ENCODE assay signal across 8 cellular contexts in the genomic region with DNA sequence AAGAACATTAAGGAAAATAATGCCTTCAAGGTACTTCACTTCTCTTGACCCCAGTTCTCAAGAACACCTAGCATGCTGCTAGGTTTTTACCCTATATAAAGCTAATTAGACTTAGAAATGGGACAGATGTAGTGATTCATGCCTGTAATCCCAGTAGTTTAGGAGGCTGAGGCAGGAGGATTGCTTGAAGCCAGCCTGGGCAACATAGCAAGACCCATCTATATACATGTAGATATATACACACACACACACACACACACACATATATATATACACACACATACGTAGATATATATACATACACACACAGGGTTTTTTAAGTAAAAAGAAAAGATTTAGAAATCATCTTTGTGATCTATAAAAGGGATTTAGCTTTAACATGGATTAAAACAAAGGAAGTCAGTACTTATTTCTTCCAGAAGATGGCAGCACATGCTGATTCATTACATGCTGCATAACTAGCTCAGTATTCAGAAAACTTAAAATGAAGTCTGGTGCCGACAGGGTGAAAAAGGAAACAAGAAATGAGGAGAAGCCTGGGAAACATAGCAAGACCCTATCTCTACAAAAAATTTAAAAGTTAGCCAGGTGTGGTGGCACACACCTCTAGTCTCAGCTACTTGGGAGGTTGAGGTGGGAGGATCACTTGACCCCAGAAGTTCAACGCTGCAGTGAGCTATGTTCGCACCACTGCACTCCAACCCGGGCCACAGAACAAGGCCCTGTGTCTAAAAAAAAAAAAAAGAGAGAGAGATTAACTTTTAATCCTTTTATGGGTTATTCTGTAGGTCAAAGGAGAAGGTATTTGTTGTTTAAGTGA. TPM values are rescaled to one million over a fixed set of nuclear protein-coding genes. Genes with fewer than 3 reads are reported as not detected.
DNase-seq lines count a peak whose midpoint lies in the region; ATAC-seq, FAIRE-seq and TF ChIP-seq lines count a peak whose summit lies in the region.

No MANE protein-coding gene starts in this region.

- H3K27me3 ChIP-seq in HL-60 (ENCODE audit: insufficient read depth, poor library complexity, severe bottlenecking) (no peaks in the 10 kb centered on the region), bronchial epithelial cell (ENCODE audit: control insufficient read depth, insufficient read depth, low read length) (no peaks in the 10 kb centered on the region), keratinocyte (ENCODE audit: control insufficient read depth, extremely low read depth, insufficient read depth, low read length) (no peaks in the 10 kb centered on the region)

- H3K4me1 ChIP-seq in OCI-LY7 (ENCODE audit: insufficient read depth, low read length, poor library complexity, severe bottlenecking) (no peaks in the 10 kb centered on the region), keratinocyte (ENCODE audit: control insufficient read depth, extremely low read depth, insufficient read depth, low read length) (no peaks in the 10 kb centered on the region)

- H3K9ac ChIP-seq in keratinocyte (ENCODE audit: control insufficient read depth, extremely low read depth, insufficient read depth, low read length), result no peak overlapping the region

- no TSS peak for BruUV-seq in OCI-LY7 (replicated peaks; lab: Mats Ljungman, UMichigan)

- CTCF ChIA-PET in OCI-LY7 (lab: Charles Lee; ENCODE audit: unreplicated experiment), result interaction anchor here (0.6 to 1.9 kb wide), 3 partner anchors 48 to 458 kb away, joined by 3 to 10 read pairs (median 5); no protein-coding TSS in a partner anchor

- H3K9me2 ChIP-seq in OCI-LY7 (ENCODE audit: insufficient read depth, low read length), result no peaks in the 10 kb centered on the region

- dilution Hi-C loops in keratinocyte (cut with MboI; ENCODE audit: extremely low pct_ligation_motif_present, low sequenced_read_pairs), result no loop called here

- no peak overlapping the region for H3K4me3 ChIP-seq in HL-60 (replicated peaks; ENCODE audit: insufficient read depth, low read length)
- H3K4me3 ChIP-seq in OCI-LY7 (ENCODE audit: low read depth, low read length, poor library complexity, severe bottlenecking), result no peak overlapping the region
- H3K4me3 ChIP-seq in bronchial epithelial cell (ENCODE audit: low read depth, low read length), result no peak overlapping the region
- H3K4me3 ChIP-seq in keratinocyte (ENCODE audit: control insufficient read depth in 2 of 3, extremely low read depth in 1 of 3, insufficient read depth in 2 of 3, low read depth in 1 of 3, low read length in 3 of 3), result no peak overlapping the region

- H3K27ac ChIP-seq in HL-60 (replicated peaks) (no peak overlapping the region), OCI-LY7 (ENCODE audit: low read depth, low read length, poor library complexity, severe bottlenecking) (no peak overlapping the region), keratinocyte (ENCODE audit: control insufficient read depth, insufficient read depth, low read length) (no peak overlapping the region)

- TF ChIP-seq CTCF in HL-60 (IDR thresholded peaks at IDR 0.05; ENCODE audit: insufficient read depth, low read length) (peak; percentile 27), OCI-LY7 (conservative IDR thresholded peaks at IDR 0.05; ENCODE audit: low read length) (peak; percentile 95), bronchial epithelial cell (IDR thresholded peaks at IDR 0.05; ENCODE audit: insufficient read depth, low read length, severe bottlenecking) (peak; percentile 54), keratinocyte (optimal IDR thresholded peaks at IDR 0.05 in 1 of 3, IDR thresholded peaks at IDR 0.05 in 1 of 3, conservative IDR thresholded peaks at IDR 0.05 in 1 of 3; ENCODE audit: extremely low read depth in 1 of 3, insufficient read depth in 2 of 3, low read length in 3 of 3) (peak in 2 of 3 experiments; percentile 51 to 66)

- POLR2A ChIA-PET in OCI-LY7 (lab: Charles Lee), result interaction anchor here (0.6 to 1.5 kb wide), 7 partner anchors 9 to 302 kb away, joined by 3 to 6 read pairs (median 4); no protein-coding TSS in a partner anchor

- no peaks in the 10 kb centered on the region for H3K79me2 ChIP-seq in OCI-LY7 (ENCODE audit: insufficient read depth, low read depth, low read length)
- H3K79me2 ChIP-seq in keratinocyte (ENCODE audit: control insufficient read depth, insufficient read depth, low read length), result no peaks in the 10 kb centered on the region

- no peaks in the 10 kb centered on the region for H3K9me3 ChIP-seq in OCI-LY7 (ENCODE audit: low read length)
- H3K9me3 ChIP-seq in keratinocyte (ENCODE audit: control insufficient read depth, low read depth, low read length), result no peaks in the 10 kb centered on the region

- H3K36me3 ChIP-seq in OCI-LY7 (ENCODE audit: insufficient read depth, low read length) (peaks cover 47% of the 10 kb centered on the region; the same call in 1 of the 2 replicates), bronchial epithelial cell (ENCODE audit: control insufficient read depth, insufficient read depth, low read length) (peaks cover 9% of the 10 kb centered on the region), keratinocyte (ENCODE audit: control insufficient read depth in 2 of 2, extremely low read depth in 1 of 2, insufficient read depth in 2 of 2, low read length in 2 of 2) (peaks cover 24 to 25% of the 10 kb centered on the region in 2 experiments)

- H3K9me1 ChIP-seq in keratinocyte (ENCODE audit: control insufficient read depth, extremely low read depth, insufficient read depth, low read length), result no peaks in the 10 kb centered on the region

- H4K20me1 ChIP-seq in OCI-LY7 (ENCODE audit: insufficient read depth, low read length) (no peaks in the 10 kb centered on the region), keratinocyte (ENCODE audit: control insufficient read depth, extremely low read depth, insufficient read depth, low read length) (no peaks in the 10 kb centered on the region)

- H3K4me2 ChIP-seq in OCI-LY7 (ENCODE audit: low read length) (no peak overlapping the region), keratinocyte (ENCODE audit: control insufficient read depth, extremely low read depth, insufficient read depth, low read depth, low read length) (no peak overlapping the region)

- H2AFZ ChIP-seq in OCI-LY7 (ENCODE audit: low read length) (0 out of 2 replicates have a peak overlapping the region, but pooled peaks have one; percentile 59), keratinocyte (ENCODE audit: control insufficient read depth, low read length) (peak overlapping the region; percentile 42)

- DNase-seq in DMS79 (lab: John Stamatoyannopoulos, UW), result peak; percentile 29
- DNase-seq in HL-60 (ENCODE audit: low read depth in 1 of 2, low spot score in 1 of 2), result peak; percentile 23 to 53
- DNase-seq in OCI-LY7 (ENCODE audit: low spot score), result peak; percentile 74
- peak; percentile 65 for DNase-seq in bronchial epithelial cell (ENCODE audit: low read depth)
- no peak for DNase-seq in keratinocyte (ENCODE audit: low read depth, low spot score)
- peak; percentile 90 for DNase-seq in superior temporal gyrus (ENCODE audit: extremely low spot score)

- FAIRE-seq in bronchial epithelial cell (lab: Jason Lieb, UNC), result no peak
- FAIRE-seq in keratinocyte (lab: Jason Lieb, UNC), result peak; percentile 67

- no peak for TF ChIP-seq POLR2A in GM18505 (IDR thresholded peaks at IDR 0.05; ENCODE audit: borderline replicate concordance, extremely low read depth, insufficient read depth, insufficient read length)

- no peak for ATAC-seq in HG03432 (IDR thresholded peaks at IDR 0.05; ENCODE audit: unreplicated experiment)
- no peak for ATAC-seq in GM18505 (IDR thresholded peaks at IDR 0.05; ENCODE audit: unreplicated experiment)

- intact Hi-C loops in OCI-LY7 (cut with micrococcal nuclease; ENCODE audit: unreplicated experiment), result loop anchor here (1.0 to 10.0 kb wide), 2 partner anchors 222 to 315 kb away; no protein-coding TSS in a partner anchor

RNA-seq across cellular contexts. Expression of gene RBX1, which starts 28.5 kb away (rescaled TPM):
- 77.3 and 83.6 TPM in 2 replicates for total RNA-seq in OCI-LY7 (2014; rRNA removed; shearing (Covaris generic))
- total RNA-seq in OCI-LY7 (2022), result 78.9 and 86.9 TPM in 2 replicates
- 35.8 and 45.7 TPM in 2 replicates for total RNA-seq in bronchial epithelial cell
- 81.5 to 143 TPM (median 104 TPM) in 3 replicates for polyA plus RNA-seq in keratinocyte
- polyA plus RNA-seq in keratinocyte (2011; ENCODE audit: low read depth), result 14.6 TPM
- 56.8 and 91.0 TPM in 2 replicates for polyA plus RNA-seq in keratinocyte (2011; cell fraction: cytosol; rRNA removed)
- 35.3 and 43.8 TPM in 2 replicates for polyA plus RNA-seq in keratinocyte (2011; cell fraction: nucleus; rRNA removed)
- polyA plus RNA-seq in keratinocyte (2012; ENCODE audit: low replicate concordance), result 66.1 and 88.2 TPM in 2 replicates
- 17.2 to 29.0 TPM (median 22.5 TPM) in 3 replicates for polyA minus RNA-seq in keratinocyte
- 22.1 TPM for polyA minus RNA-seq in keratinocyte (2011; cell fraction: cytosol; rRNA and poly(A)+ RNA removed)
- polyA minus RNA-seq in keratinocyte (2011; cell fraction: nucleus; rRNA and poly(A)+ RNA removed), result 6.0 and 11.0 TPM in 2 replicates

Comparison
In these comparisons a context has a peak if more than half of its experiments do, and no peak if none do; other contexts are left out.
1. CTCF ChIP-seq: peak in every context shown above with its lines; median percentile 95 in OCI-LY7; 58 in keratinocyte; 54 in bronchial epithelial cell; 27 in HL-60.